In genomic region chr3:112519424-112520001, GRCh38 we compare ENCODE assay signal across 8 cellular contexts. TPM values are rescaled to one million over a fixed set of nuclear protein-coding genes. Genes with fewer than 3 reads are reported as not detected.
A peak's percentile ranks its signal among the peaks of the same experiment; 100 is the strongest.
DNase-seq lines count a peak whose midpoint lies in the region; ATAC-seq and TF ChIP-seq lines count a peak whose summit lies in the region.

No MANE protein-coding gene starts in this region.

- no TSS peak for BruUV-seq in A673 (replicated peaks; lab: Mats Ljungman, UMichigan)

- intact Hi-C loops in A673 (cut with micrococcal nuclease; ENCODE audit: unreplicated experiment) = loop anchor here (1.0 to 2.0 kb wide), 4 partner anchors 193 to 407 kb away; no protein-coding TSS in a partner anchor

- no peaks in the 10 kb centered on the region for H3K36me3 ChIP-seq in A673 (ENCODE audit: insufficient read depth, low read length, poor library complexity, severe bottlenecking)

- CTCF ChIA-PET in A673 (lab: Charles Lee) (interaction anchor here (0.5 to 0.6 kb wide), 2 partner anchors 52 to 931 kb away, joined by 4 to 5 read pairs; no protein-coding TSS in a partner anchor), GM10248 (lab: Yijun Ruan, JAX) (interaction anchor here (0.7 to 2.5 kb wide), 26 partner anchors 12 to 410 kb away, joined by 3 to 22 read pairs (median 5); partner anchors contain the start of genes BTLA, CD200 and SLC9C1)

- H3K4me1 ChIP-seq in A673 (ENCODE audit: insufficient read depth, low read length, poor library complexity, severe bottlenecking) = no peaks in the 10 kb centered on the region

- DNase-seq in A673 (ENCODE audit: low spot score) = peak; percentile 68
- DNase-seq in GM10248 (ENCODE audit: extremely low spot score) = peak; percentile 59
- DNase-seq in NCI-H1694 (lab: John Stamatoyannopoulos, UW) = peak; percentile 35
- DNase-seq in T follicular helper cell (ENCODE audit: low read depth) = peak; percentile 12
- DNase-seq in epithelial cell of prostate (ENCODE audit: low read depth, low spot score) = peak; percentile 12
- DNase-seq in myocyte (ENCODE audit: low read depth) = peak; percentile 71

- POLR2A ChIA-PET in A673 (lab: Charles Lee; ENCODE audit: low non-redundant PET) = no interaction called here
- POLR2A ChIA-PET in GM10248 (lab: Yijun Ruan, JAX) = no interaction called here

- H3K27me3 ChIP-seq in A673 (replicated peaks; ENCODE audit: insufficient read depth, low read depth, low read length, poor library complexity) = no peaks in the 10 kb centered on the region

- peak; percentile 75 for TF ChIP-seq CTCF in A673 (conservative IDR thresholded peaks at IDR 0.05; ENCODE audit: low read depth, low read length)
- TF ChIP-seq CTCF in GM10248 (IDR thresholded peaks at IDR 0.05; ENCODE audit: control extremely low read depth, extremely low read depth, low read depth, missing control alignments) = peak; percentile 62

- H3K9me3 ChIP-seq in A673 (ENCODE audit: low read depth, low read length, poor library complexity, severe bottlenecking) = no peaks in the 10 kb centered on the region

- no peak overlapping the region for H3K4me3 ChIP-seq in A673 (ENCODE audit: low read depth, low read length, poor library complexity, severe bottlenecking)

- H3K27ac ChIP-seq in A673 (ENCODE audit: low read depth, low read length, poor library complexity, severe bottlenecking) = no peak overlapping the region
- H3K27ac ChIP-seq in epithelial cell of prostate = no peak overlapping the region

- ATAC-seq in HG02885 (IDR thresholded peaks at IDR 0.05; ENCODE audit: poor library complexity, unreplicated experiment) (peak; percentile 69), GM18873 (IDR thresholded peaks at IDR 0.05; ENCODE audit: low FRiP score, unreplicated experiment) (no peak)

RNA-seq across cellular contexts. Expression of gene BTLA, which starts 20.2 kb away (rescaled TPM):
- total RNA-seq in A673 (2021) (not detected in 2 replicates), myocyte (not detected in 2 replicates)
- 0.03 TPM for polyA plus RNA-seq in myocyte (2012)

RNA-seq across cellular contexts. Expression of gene ATG3, which starts 42.2 kb away (rescaled TPM):
- total RNA-seq in A673 (2021) (54.5 and 55.2 TPM in 2 replicates), myocyte (47.8 and 51.0 TPM in 2 replicates)
- polyA plus RNA-seq in myocyte (2012) = 37.9 TPM

RNA-seq across cellular contexts. Expression of gene SLC35A5, which starts 42.3 kb away (rescaled TPM):
- total RNA-seq in A673 (2021) = 20.4 and 20.8 TPM in 2 replicates
- total RNA-seq in myocyte = 32.8 and 47.1 TPM in 2 replicates
- polyA plus RNA-seq in myocyte (2012) = 17.8 TPM

Comparison
In these comparisons a context has a peak if more than half of its experiments do, and no peak if none do; other contexts are left out.
1. DNase-seq: peak in every context shown above with its lines; median percentile 71 in myocyte; 68 in A673; 59 in GM10248; 35 in NCI-H1694; 12 in T follicular helper cell; 12 in epithelial cell of prostate.